Comparison of ENCODE assay signal across 3 cellular contexts in the genomic region with DNA sequence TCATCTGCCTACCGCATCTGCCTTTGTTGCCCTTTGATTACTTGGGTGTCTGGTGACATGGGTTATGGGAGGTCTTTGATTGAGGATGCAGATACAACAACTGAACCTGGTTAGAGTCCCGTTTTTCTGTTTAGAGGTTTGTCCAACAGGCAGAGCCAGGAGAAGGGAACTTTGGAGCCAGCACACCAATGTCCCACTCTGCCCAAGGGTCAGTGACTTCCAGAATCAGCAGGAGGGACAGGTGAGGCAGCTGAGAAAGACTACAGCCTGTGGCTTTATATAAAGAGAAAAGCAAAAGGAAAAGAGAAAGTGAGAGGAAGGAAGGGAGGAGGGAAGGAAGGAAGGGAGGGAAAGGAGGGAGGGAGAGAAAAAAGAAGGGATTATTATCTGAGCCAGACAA.
TF ChIP-seq lines count a peak whose summit lies in the region.

No MANE protein-coding gene starts in this region.

TF ChIP-seq in liver, 16 proteins besides CTCF, POLR2A, EP300 and RAD21:
- TF ChIP-seq JUND (IDR thresholded peaks at IDR 0.05): no peak
- TF ChIP-seq RXRA (IDR thresholded peaks at IDR 0.05): peak; percentile 43 to 53
- TF ChIP-seq SP1 (IDR thresholded peaks at IDR 0.05): peak; percentile 37
- peak; percentile 63 to 65 for TF ChIP-seq HNF4A (conservative IDR thresholded peaks at IDR 0.05)
- no peak for TF ChIP-seq YY1 (IDR thresholded peaks at IDR 0.05)
- TF ChIP-seq FOXA2 (IDR thresholded peaks at IDR 0.05): no peak

TF ChIP-seq in HepG2, 621 proteins besides CTCF, POLR2A, EP300 and RAD21:
- no peak for TF ChIP-seq ZNF350 (CRISPR knock-in tag; IDR thresholded peaks at IDR 0.05; ENCODE audit: borderline replicate concordance, low read depth)
- no peak for TF ChIP-seq ZMYM2 (CRISPR knock-in tag; IDR thresholded peaks at IDR 0.05)
- no peak for TF ChIP-seq NAIF1 (CRISPR knock-in tag; IDR thresholded peaks at IDR 0.05; ENCODE audit: borderline replicate concordance)
- TF ChIP-seq RXRB (CRISPR knock-in tag; IDR thresholded peaks at IDR 0.05; ENCODE audit: borderline replicate concordance): no peak
- TF ChIP-seq, protein P1, sequence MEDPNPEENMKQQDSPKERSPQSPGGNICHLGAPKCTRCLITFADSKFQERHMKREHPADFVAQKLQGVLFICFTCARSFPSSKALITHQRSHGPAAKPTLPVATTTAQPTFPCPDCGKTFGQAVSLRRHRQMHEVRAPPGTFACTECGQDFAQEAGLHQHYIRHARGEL (CRISPR knock-in tag; IDR thresholded peaks at IDR 0.05): no peak
- no peak for TF ChIP-seq SMYD3 (CRISPR knock-in tag; IDR thresholded peaks at IDR 0.05)
- no peak for TF ChIP-seq ZFYVE20 (CRISPR knock-in tag; IDR thresholded peaks at IDR 0.05; ENCODE audit: borderline replicate concordance, low read depth)

TF ChIP-seq in K562, 482 proteins besides CTCF, POLR2A, EP300 and RAD21:
- TF ChIP-seq, protein P2, sequence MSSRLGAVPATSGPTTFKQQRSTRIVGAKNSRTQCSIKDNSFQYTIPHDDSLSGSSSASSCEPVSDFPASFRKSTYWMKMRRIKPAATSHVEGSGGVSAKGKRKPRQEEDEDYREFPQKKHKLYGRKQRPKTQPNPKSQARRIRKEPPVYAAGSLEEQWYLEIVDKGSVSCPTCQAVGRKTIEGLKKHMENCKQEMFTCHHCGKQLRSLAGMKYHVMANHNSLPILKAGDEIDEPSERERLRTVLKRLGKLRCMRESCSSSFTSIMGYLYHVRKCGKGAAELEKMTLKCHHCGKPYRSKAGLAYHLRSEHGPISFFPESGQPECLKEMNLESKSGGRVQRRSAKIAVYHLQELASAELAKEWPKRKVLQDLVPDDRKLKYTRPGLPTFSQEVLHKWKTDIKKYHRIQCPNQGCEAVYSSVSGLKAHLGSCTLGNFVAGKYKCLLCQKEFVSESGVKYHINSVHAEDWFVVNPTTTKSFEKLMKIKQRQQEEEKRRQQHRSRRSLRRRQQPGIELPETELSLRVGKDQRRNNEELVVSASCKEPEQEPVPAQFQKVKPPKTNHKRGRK (tag; IDR thresholded peaks at IDR 0.05): peak; percentile 50; the same call in 1 of the 2 replicates
- TF ChIP-seq TCF7L2 (IDR thresholded peaks at IDR 0.05; ENCODE audit: low read depth, low read length): no peak
